ENCODE assay signal across 9 cellular contexts in genomic region chr15:40469776-40470390, GRCh38. TPM values are rescaled to one million over a fixed set of nuclear protein-coding genes. Genes with fewer than 3 reads are reported as not detected.
DNase-seq lines count a peak whose midpoint lies in the region; ATAC-seq, FAIRE-seq and TF ChIP-seq lines count a peak whose summit lies in the region.
"Had no signal": no experiment of that assay in that cellular context is flagged by ENCODE, and none has a peak within 500 bp of the region (broad histone marks: within the 10 kb centered on the region; RNA-seq: fewer than 3 reads in every experiment).

No MANE protein-coding gene starts in this region.

- WGBS in spleen, 5 donors = 86 to 94% (median 90%) methylated on average over 7 of the region's 7 CpGs

- no peak for TF ChIP-seq RAD21 in HCT116 (IDR thresholded peaks at IDR 0.05; ENCODE audit: low read depth)

- peaks cover 3% of the 10 kb centered on the region; the same call in 1 of the 2 replicates for H3K79me2 ChIP-seq in HCT116 (ENCODE audit: insufficient read depth, low read length)

- BruUV-seq in HCT116 (replicated peaks; lab: Mats Ljungman, UMichigan) = no TSS peak

- H4K20me1 ChIP-seq in HCT116 (ENCODE audit: insufficient read depth) = no peaks in the 10 kb centered on the region

- H3K9me2 ChIP-seq in HCT116 (ENCODE audit: insufficient read depth) = no peaks in the 10 kb centered on the region

- no peaks in the 10 kb centered on the region for H3K27me3 ChIP-seq in HCT116 (ENCODE audit: insufficient read depth, low read length)
- H3K27me3 ChIP-seq in spleen (replicated peaks in 1 of 7) = no peaks in the 10 kb centered on the region
- H3K27me3 ChIP-seq: foreskin keratinocyte had no signal

- TF ChIP-seq CTCF in HCT116 (IDR thresholded peaks at IDR 0.05 in 2 of 3, conservative IDR thresholded peaks at IDR 0.05 in 1 of 3; ENCODE audit: borderline replicate concordance in 1 of 3, insufficient read depth in 1 of 3, low read depth in 2 of 3, low read length in 2 of 3) (no peak), VCaP (conservative IDR thresholded peaks at IDR 0.05) (no peak), foreskin fibroblast (IDR thresholded peaks at IDR 0.05; ENCODE audit: low read depth, low read length) (no peak), spleen (IDR thresholded peaks at IDR 0.05 in 8 of 11, conservative IDR thresholded peaks at IDR 0.05 in 3 of 11) (no peak)

- no peak for FAIRE-seq in GM12892 (lab: Jason Lieb, UNC)

- DNase-seq in HCT116 (ENCODE audit: low read depth, low spot score) = no peak
- DNase-seq in foreskin fibroblast = peak in 1 of 2 donors; percentile 62
- peak; percentile 48 for DNase-seq in spleen
- no peak for DNase-seq in GM12892 (ENCODE audit: insufficient read length)
- DNase-seq: foreskin keratinocyte had no signal

- H3K9ac ChIP-seq in HCT116 (ENCODE audit: low read length) = no peak overlapping the region

- intact Hi-C loops in HCT116 (cut with micrococcal nuclease) = no loop called here
- intact Hi-C loops in spleen (cut with DNase I; ENCODE audit: low total_unique reads) = no loop called here

- H3K4me1 ChIP-seq in HCT116 (ENCODE audit: control insufficient read depth in 1 of 2, insufficient read depth in 2 of 2, low read length in 2 of 2) = peaks cover 14 to 22% of the 10 kb centered on the region in 2 experiments
- peaks cover 5 to 30% (median 19%) of the 10 kb centered on the region in 6 donors for H3K4me1 ChIP-seq in spleen

- H3K27ac ChIP-seq in HCT116 (ENCODE audit: low read depth, low read length) (peak overlapping the region; percentile 62), VCaP (peak overlapping the region; percentile 88), spleen (peak overlapping the region; percentile 80 to 96 (median 90))
- H3K27ac ChIP-seq: foreskin keratinocyte had no signal

- CTCF ChIA-PET in HCT116 (lab: Charles Lee) = no interaction called here

- no peak for TF ChIP-seq POLR2A in HCT116 (IDR thresholded peaks at IDR 0.05; ENCODE audit: borderline replicate concordance, extremely low read depth, insufficient read depth, insufficient read length)
- TF ChIP-seq POLR2A in spleen (IDR thresholded peaks at IDR 0.05) = no peak
- TF ChIP-seq POLR2A in GM12892 (IDR thresholded peaks at IDR 0.05; ENCODE audit: low read depth, low read length) = no peak

- H3K9me3 ChIP-seq in HCT116 (ENCODE audit: control insufficient read depth in 1 of 2, insufficient read depth in 1 of 2, low read depth in 1 of 2, low read length in 2 of 2) = no peaks in the 10 kb centered on the region
- H3K9me3 ChIP-seq in spleen = no peaks in the 10 kb centered on the region

- RAD21 ChIA-PET in HCT116 (lab: Charles Lee; ENCODE audit: low non-redundant PET in 1 of 2, low total read pairs in 2 of 2, uncharacterized antibody in 2 of 2, unreplicated experiment in 2 of 2) = no interaction called here

- H3K36me3 ChIP-seq in HCT116 (ENCODE audit: control insufficient read depth in 1 of 2, insufficient read depth in 2 of 2, low read length in 2 of 2) = peaks cover 0 to 8% of the 10 kb centered on the region in 2 experiments; a peak in 3 of 4 replicates
- H3K36me3 ChIP-seq in spleen = peaks cover 0 to 28% (median 22%) of the 10 kb centered on the region in 6 donors

- H3K4me2 ChIP-seq in HCT116 (ENCODE audit: low read length) = peak overlapping the region; percentile 57; the same call in 1 of the 2 replicates

- ATAC-seq in HCT116 = no peak
- no peak for ATAC-seq in GM21786 (IDR thresholded peaks at IDR 0.05; ENCODE audit: unreplicated experiment)
- ATAC-seq in HG02588 (IDR thresholded peaks at IDR 0.05; ENCODE audit: unreplicated experiment) = no peak
- ATAC-seq in HG03457 (IDR thresholded peaks at IDR 0.05; ENCODE audit: unreplicated experiment) = no peak

- no peak overlapping the region for H3K4me3 ChIP-seq in HCT116 (replicated peaks in 1 of 2; ENCODE audit: low read depth in 1 of 2, low read length in 2 of 2)
- H3K4me3 ChIP-seq in foreskin fibroblast (ENCODE audit: low read depth in 1 of 2, low read length in 2 of 2) = peak overlapping the region; percentile 75 to 82
- peak overlapping the region in 6 of 8 donors; percentile 73 to 91 (median 80) for H3K4me3 ChIP-seq in spleen

- H2AFZ ChIP-seq in HCT116 (ENCODE audit: low read depth, low read length, poor library complexity, severe bottlenecking) = no peak overlapping the region

- POLR2A ChIA-PET in HCT116 (lab: Charles Lee) = no interaction called here

TF ChIP-seq in HCT116, 20 proteins besides CTCF, POLR2A, EP300 and RAD21:
- TF ChIP-seq REST (IDR thresholded peaks at IDR 0.05; ENCODE audit: low read depth) (no peak), POLR2AphosphoS5 (IDR thresholded peaks at IDR 0.05; ENCODE audit: low read depth, low read length) (no peak), EZH2phosphoT487 (IDR thresholded peaks at IDR 0.05; ENCODE audit: borderline replicate concordance) (no peak), ELF1 (IDR thresholded peaks at IDR 0.05; ENCODE audit: borderline replicate concordance, low read depth) (no peak), SIN3A (IDR thresholded peaks at IDR 0.05; ENCODE audit: low read depth) (no peak), EZH2 (IDR thresholded peaks at IDR 0.05) (no peak), SP1 (IDR thresholded peaks at IDR 0.05; ENCODE audit: low read depth) (no peak), EGR1 (IDR thresholded peaks at IDR 0.05; ENCODE audit: low read depth) (no peak), CBX3 (IDR thresholded peaks at IDR 0.05; ENCODE audit: low read depth) (no peak), TCF7L2 (IDR thresholded peaks at IDR 0.05; ENCODE audit: borderline replicate concordance, extremely low read depth, insufficient read depth, insufficient read length) (no peak), YY1 (IDR thresholded peaks at IDR 0.05; ENCODE audit: extremely low read depth, insufficient replicate concordance, low read depth, low read length) (no peak), FOSL1 (IDR thresholded peaks at IDR 0.05; ENCODE audit: low read depth) (no peak), ZNF274 (IDR thresholded peaks at IDR 0.05; ENCODE audit: low read depth, low read length) (no peak)
- TF ChIP-seq, protein P1, sequence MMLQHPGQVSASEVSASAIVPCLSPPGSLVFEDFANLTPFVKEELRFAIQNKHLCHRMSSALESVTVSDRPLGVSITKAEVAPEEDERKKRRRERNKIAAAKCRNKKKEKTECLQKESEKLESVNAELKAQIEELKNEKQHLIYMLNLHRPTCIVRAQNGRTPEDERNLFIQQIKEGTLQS (IDR thresholded peaks at IDR 0.05) = no peak
- TF ChIP-seq, protein P2, sequence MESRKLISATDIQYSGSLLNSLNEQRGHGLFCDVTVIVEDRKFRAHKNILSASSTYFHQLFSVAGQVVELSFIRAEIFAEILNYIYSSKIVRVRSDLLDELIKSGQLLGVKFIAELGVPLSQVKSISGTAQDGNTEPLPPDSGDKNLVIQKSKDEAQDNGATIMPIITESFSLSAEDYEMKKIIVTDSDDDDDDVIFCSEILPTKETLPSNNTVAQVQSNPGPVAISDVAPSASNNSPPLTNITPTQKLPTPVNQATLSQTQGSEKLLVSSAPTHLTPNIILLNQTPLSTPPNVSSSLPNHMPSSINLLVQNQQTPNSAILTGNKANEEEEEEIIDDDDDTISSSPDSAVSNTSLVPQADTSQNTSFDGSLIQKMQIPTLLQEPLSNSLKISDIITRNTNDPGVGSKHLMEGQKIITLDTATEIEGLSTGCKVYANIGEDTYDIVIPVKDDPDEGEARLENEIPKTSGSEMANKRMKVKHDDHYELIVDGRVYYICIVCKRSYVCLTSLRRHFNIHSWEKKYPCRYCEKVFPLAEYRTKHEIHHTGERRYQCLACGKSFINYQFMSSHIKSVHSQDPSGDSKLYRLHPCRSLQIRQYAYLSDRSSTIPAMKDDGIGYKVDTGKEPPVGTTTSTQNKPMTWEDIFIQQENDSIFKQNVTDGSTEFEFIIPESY (IDR thresholded peaks at IDR 0.05; ENCODE audit: extremely low read depth, insufficient replicate concordance, low read length) = no peak

RNA-seq across cellular contexts. Expression of gene CHST14, which starts 0.9 kb away (rescaled TPM):
- total RNA-seq in HCT116 (2021; ENCODE audit: unreplicated experiment) = 12.7 TPM
- 10.2 and 10.8 TPM in 2 replicates for polyA plus RNA-seq in HCT116 (2012)
- total RNA-seq in spleen = 10 to 100 TPM; 12.0 to 18.5 (median 15.3) TPM
- polyA plus RNA-seq in spleen = 10 to 100 TPM in 1 of 3 donors, 1 to 10 TPM in 2; 7.1 to 10.6 (median 9.0) TPM
- 6.0 TPM for polyA plus RNA-seq in GM12892 (2012; ENCODE audit: missing spikeins)

RNA-seq across cellular contexts. Expression of gene BAHD1, which starts 29.1 kb away (rescaled TPM):
- total RNA-seq in HCT116 (2021; ENCODE audit: unreplicated experiment) (25.0 TPM), spleen (10 to 100 TPM; 13.5 to 27.0 (median 22.2) TPM)
- polyA plus RNA-seq in HCT116 (2012) = 18.0 and 18.8 TPM in 2 replicates
- 10 to 100 TPM in 1 of 3 donors, 1 to 10 TPM in 2; 7.4 to 14.2 (median 8.7) TPM for polyA plus RNA-seq in spleen
- 11.7 TPM for polyA plus RNA-seq in GM12892 (2012; ENCODE audit: missing spikeins)

Comparison
In these comparisons a context has a peak if more than half of its experiments do, and no peak if none do; other contexts are left out.
1. H3K4me3 ChIP-seq: peak in foreskin fibroblast (2 of 2) and spleen (6 of 8); none in HCT116 (0 of 2).
2. Peak in every context shown above with its lines, with median percentiles within 50 percentile points of each other: H3K27ac ChIP-seq.